In genomic region chr6:82362144-82362543, GRCh38 we compare ENCODE assay signal across 18 cellular contexts. TPM values are rescaled to one million over a fixed set of nuclear protein-coding genes. Genes with fewer than 3 reads are reported as not detected.
A peak's percentile ranks its signal among the peaks of the same experiment; 100 is the strongest.
DNase-seq lines count a peak whose midpoint lies in the region; ATAC-seq and TF ChIP-seq lines count a peak whose summit lies in the region.
"Had no signal": no experiment of that assay in that cellular context is flagged by ENCODE, and none has a peak within 500 bp of the region (broad histone marks: within the 10 kb centered on the region; RNA-seq: fewer than 3 reads in every experiment).

No MANE protein-coding gene starts in this region.

- peak overlapping the region in 5 of 7 donors; percentile 26 to 90 (median 83) for H3K4me3 Mint-ChIP-seq in CD8-positive, alpha-beta memory T cell
- peak overlapping the region; percentile 95 for H3K4me3 Mint-ChIP-seq in nephron progenitor cell

- H3K27me3 ChIP-seq in CD8-positive, alpha-beta memory T cell (ENCODE audit: insufficient read depth, low read length, poor library complexity, severe bottlenecking), result peaks cover 20% of the 10 kb centered on the region
- H3K27me3 ChIP-seq in esophagus muscularis mucosa, result no peaks in the 10 kb centered on the region
- H3K27me3 ChIP-seq: SJSA1, vagina had no signal

- peaks cover 32 to 55% of the 10 kb centered on the region in 2 donors for H3K27me3 Mint-ChIP-seq in CD8-positive, alpha-beta memory T cell
- H3K27me3 Mint-ChIP-seq in nephron progenitor cell (ENCODE audit: low read depth, poor library complexity), result peaks cover 10% of the 10 kb centered on the region

- TF ChIP-seq CTCF in esophagus muscularis mucosa (IDR thresholded peaks at IDR 0.05) (no peak), nephron progenitor cell (IDR thresholded peaks at IDR 0.05) (no peak)

- H3K9ac ChIP-seq in SK-N-MC (ENCODE audit: insufficient read length), result no peak overlapping the region

- no peak for TF ChIP-seq POLR2A in esophagus muscularis mucosa (IDR thresholded peaks at IDR 0.05; ENCODE audit: low read depth)

- H3K9me3 Mint-ChIP-seq in CD8-positive, alpha-beta memory T cell, result no peaks in the 10 kb centered on the region
- no peaks in the 10 kb centered on the region for H3K9me3 Mint-ChIP-seq in nephron progenitor cell

- no peak overlapping the region for H3K4me3 ChIP-seq in CD8-positive, alpha-beta memory T cell (ENCODE audit: low read length)
- H3K4me3 ChIP-seq in SK-N-MC (peak overlapping the region; percentile 80), esophagus muscularis mucosa (peak overlapping the region in 3 of 4 donors; percentile 71 to 88 (median 72))

- TF ChIP-seq EP300 in esophagus muscularis mucosa (IDR thresholded peaks at IDR 0.05), result no peak

- no peak for ATAC-seq in GM21360 (IDR thresholded peaks at IDR 0.05; ENCODE audit: unreplicated experiment)
- no peak for ATAC-seq in GM21825 (IDR thresholded peaks at IDR 0.05; ENCODE audit: unreplicated experiment)
- ATAC-seq: left ventricle myocardium superior had no signal

- in situ Hi-C loops in G401 (cut with HindIII; ENCODE audit: low sequenced_read_pairs), result no loop called here

- H3K4me1 ChIP-seq in CD8-positive, alpha-beta memory T cell (ENCODE audit: insufficient read depth, low read length), result peaks cover 5% of the 10 kb centered on the region
- H3K4me1 ChIP-seq in esophagus muscularis mucosa, result peaks cover 4 to 52% (median 31%) of the 10 kb centered on the region in 4 donors

- DNase-seq in CD8-positive, alpha-beta memory T cell, result no peak
- DNase-seq in SK-N-MC (ENCODE audit: low read depth, low spot score), result no peak
- DNase-seq in esophagus muscularis mucosa (ENCODE audit: extremely low spot score), result no peak
- DNase-seq in nephron progenitor cell, result no peak
- no peak for DNase-seq in G401 (ENCODE audit: low spot score)
- no peak for DNase-seq in GM19238 (ENCODE audit: insufficient read length, low spot score)
- DNase-seq: activated CD4-positive, alpha-beta T cell treated with anti-CD3 and anti-CD28 coated beads for 4 hours; activated effector memory CD4-positive, alpha-beta T cell treated with anti-CD3 and anti-CD28 coated beads, Interleukin-2, amount 50 U/mL, for 16 hours; effector CD8-positive, alpha-beta T cell; foreskin melanocyte; left ventricle myocardium superior; NCI-H1436 treated with DMSO at 0.1 percent for 48 hours; NCI-H2171 treated with DMSO at 0.1 percent for 48 hours; stimulated activated CD8-positive, alpha-beta memory T cell treated with anti-CD3 and anti-CD28 coated beads, Interleukin-4, amount 100 ng/mL, for 48 hours had no signal

- H3K27ac ChIP-seq in CD8-positive, alpha-beta memory T cell (ENCODE audit: low read depth, low read length), result no peak overlapping the region
- peak overlapping the region; percentile 63 for H3K27ac ChIP-seq in SK-N-MC
- H3K27ac ChIP-seq in esophagus muscularis mucosa (replicated peaks in 1 of 4), result peak overlapping the region; percentile 91 to 97 (median 94)
- H3K27ac ChIP-seq: SJSA1, vagina had no signal

- POLR2A ChIA-PET in CD8-positive, alpha-beta memory T cell (lab: Charles Lee), result interaction anchor here (0.5 kb wide), 1 partner anchor 166 kb away, joined by 3 read pairs; no protein-coding TSS in a partner anchor

- H3K27ac Mint-ChIP-seq in CD8-positive, alpha-beta memory T cell, result no peak overlapping the region
- no peak overlapping the region for H3K27ac Mint-ChIP-seq in nephron progenitor cell

- H3K9me3 ChIP-seq in CD8-positive, alpha-beta memory T cell (ENCODE audit: low read length), result no peaks in the 10 kb centered on the region
- H3K9me3 ChIP-seq in SK-N-MC (ENCODE audit: low read depth, low read length) (no peaks in the 10 kb centered on the region), esophagus muscularis mucosa (no peaks in the 10 kb centered on the region)
- H3K9me3 ChIP-seq: SJSA1, vagina had no signal

- intact Hi-C loops in esophagus muscularis mucosa (cut with DNase I), result loop anchor here (10.0 kb wide), 1 partner anchor 693 kb away; no protein-coding TSS in a partner anchor

- peaks cover 16 to 33% (median 21%) of the 10 kb centered on the region in 3 donors for H3K4me1 Mint-ChIP-seq in CD8-positive, alpha-beta memory T cell
- peaks cover 35% of the 10 kb centered on the region for H3K4me1 Mint-ChIP-seq in nephron progenitor cell

- H3K36me3 ChIP-seq in CD8-positive, alpha-beta memory T cell (ENCODE audit: insufficient read depth, low read length), result no peaks in the 10 kb centered on the region
- H3K36me3 ChIP-seq in SK-N-MC (ENCODE audit: insufficient read depth, low read length) (peaks cover 17% of the 10 kb centered on the region), esophagus muscularis mucosa (peaks cover 0 to 3% (median 0%) of the 10 kb centered on the region in 4 donors)
- H3K36me3 ChIP-seq: vagina had no signal

- CTCF ChIA-PET in CD8-positive, alpha-beta memory T cell (lab: Charles Lee), result no interaction called here

- no peaks in the 10 kb centered on the region for H3K36me3 Mint-ChIP-seq in CD8-positive, alpha-beta memory T cell
- peaks cover 4% of the 10 kb centered on the region for H3K36me3 Mint-ChIP-seq in nephron progenitor cell (ENCODE audit: low read depth)

- 35% methylated on average over 4 of the region's 4 CpGs for WGBS in esophagus muscularis mucosa

RNA-seq across cellular contexts. Expression of gene TPBG, which starts 1.5 kb away (rescaled TPM):
- not detected for total RNA-seq in CD8-positive, alpha-beta memory T cell
- 2.0 TPM for polyA plus RNA-seq in CD8-positive, alpha-beta memory T cell
- 100 to 1,000 TPM; 111 to 181 (median 118) TPM for total RNA-seq in esophagus muscularis mucosa
- total RNA-seq in G401 (2014; rRNA removed; shearing (Covaris generic)), result 4.6 and 6.7 TPM in 2 replicates

Comparison
In these comparisons a context has a peak if more than half of its experiments do, and no peak if none do; other contexts are left out.
1. RNA of gene TPBG, which starts 1.5 kb away (total RNA-seq): 111 to 181 TPM in esophagus muscularis mucosa; 4.6 to 6.7 TPM in G401 and not detected in CD8-positive, alpha-beta memory T cell; every median in the first group is over 10 times any median in the second.